In genomic region chr7:151519765-151520418, GRCh38 we compare ENCODE assay signal across 8 cellular contexts. TPM values are rescaled to one million over a fixed set of nuclear protein-coding genes. Genes with fewer than 3 reads are reported as not detected.
DNase-seq lines count a peak whose midpoint lies in the region; ATAC-seq, FAIRE-seq and TF ChIP-seq lines count a peak whose summit lies in the region.

Gene RHEB (minus strand): TSS chr7:151519895. CDS start chr7:151519511, 384 bp downstream.

- no peaks in the 10 kb centered on the region for H3K9me3 ChIP-seq in smooth muscle cell (replicated peaks; ENCODE audit: low read depth)

- TF ChIP-seq CTCF in WI38 (IDR thresholded peaks at IDR 0.05; ENCODE audit: low read depth, low read length) = no peak
- TF ChIP-seq CTCF in bronchial epithelial cell (IDR thresholded peaks at IDR 0.05; ENCODE audit: insufficient read depth, low read length, severe bottlenecking) = no peak
- TF ChIP-seq CTCF in smooth muscle cell (IDR thresholded peaks at IDR 0.05; ENCODE audit: borderline replicate concordance, insufficient read depth, poor library complexity, severe bottlenecking) = no peak

- H3F3A ChIP-seq in smooth muscle cell (ENCODE audit: low read depth) = no peaks in the 10 kb centered on the region

- H3K79me2 ChIP-seq in ACC112 (ENCODE audit: control insufficient read depth, insufficient read depth, low read length, unreplicated experiment) = peaks cover 44% of the 10 kb centered on the region
- H3K79me2 ChIP-seq in smooth muscle cell (ENCODE audit: low read depth) = peaks cover 41% of the 10 kb centered on the region

- no peaks in the 10 kb centered on the region for H3K36me3 ChIP-seq in ACC112 (ENCODE audit: insufficient read depth, low read length)
- H3K36me3 ChIP-seq in bronchial epithelial cell (ENCODE audit: control insufficient read depth, insufficient read depth, low read length) = no peaks in the 10 kb centered on the region
- H3K36me3 ChIP-seq in smooth muscle cell (ENCODE audit: low read depth) = no peaks in the 10 kb centered on the region

- WGBS in smooth muscle cell (ENCODE audit: low lambda C conversion rate) = 3% methylated on average over 48 of the region's 66 CpGs

- H3K4me2 ChIP-seq in smooth muscle cell = peak within 1 kb of the TSS; percentile 100

- H4K20me1 ChIP-seq in smooth muscle cell (ENCODE audit: low read depth) = peaks cover 40% of the 10 kb centered on the region

- H3K27ac ChIP-seq in ACC112 (ENCODE audit: low read depth, low read length) (peak within 1 kb of the TSS; percentile 93), smooth muscle cell (ENCODE audit: low read depth) (peak within 1 kb of the TSS; percentile 97)

- ATAC-seq in GM18870 (IDR thresholded peaks at IDR 0.05; ENCODE audit: unreplicated experiment) (peak; percentile 78), HG03139 (IDR thresholded peaks at IDR 0.05; ENCODE audit: unreplicated experiment) (peak; percentile 68)

- DNase-seq in NCI-H2227 (lab: John Stamatoyannopoulos, UW; ENCODE audit: unreplicated experiment) (peak; percentile 100), bronchial epithelial cell (ENCODE audit: low read depth) (peak; percentile 95), iPS-NIHi7 (ENCODE audit: extremely low spot score) (peak; percentile 96), smooth muscle cell (lab: John Stamatoyannopoulos, UW; ENCODE audit: unreplicated experiment) (peak; percentile 97)

- peak within 1 kb of the TSS; percentile 97 for H3K9ac ChIP-seq in smooth muscle cell (ENCODE audit: low read depth)

- H3K4me3 ChIP-seq in ACC112 (ENCODE audit: low read depth, low read length) = peak within 1 kb of the TSS; percentile 83
- H3K4me3 ChIP-seq in WI38 (ENCODE audit: low read depth, low read length) = peak within 1 kb of the TSS; percentile 76
- peak within 1 kb of the TSS; percentile 74 for H3K4me3 ChIP-seq in bronchial epithelial cell (ENCODE audit: low read depth, low read length)
- H3K4me3 ChIP-seq in smooth muscle cell = peak within 1 kb of the TSS; percentile 94

- H3K27me3 ChIP-seq in ACC112 (ENCODE audit: insufficient read depth, low read length) (no peaks in the 10 kb centered on the region), bronchial epithelial cell (ENCODE audit: control insufficient read depth, insufficient read depth, low read length) (no peaks in the 10 kb centered on the region), smooth muscle cell (ENCODE audit: low read depth) (no peaks in the 10 kb centered on the region)

- no peak for FAIRE-seq in bronchial epithelial cell (lab: Jason Lieb, UNC)

- H2AFZ ChIP-seq in ACC112 (ENCODE audit: low read length, unreplicated experiment) (peak within 1 kb of the TSS; percentile 78), smooth muscle cell (ENCODE audit: low read depth) (peak within 1 kb of the TSS; percentile 85)

- H3K4me1 ChIP-seq in ACC112 (ENCODE audit: control insufficient read depth, insufficient read depth, low read length, unreplicated experiment) = peaks cover 9% of the 10 kb centered on the region
- H3K4me1 ChIP-seq in smooth muscle cell (ENCODE audit: low read depth) = no peaks in the 10 kb centered on the region

RNA-seq across cellular contexts. Expression of gene RHEB, which starts in this region (rescaled TPM):
- total RNA-seq in bronchial epithelial cell (68.0 and 68.7 TPM in 2 replicates), smooth muscle cell (105 and 151 TPM in 2 replicates)
- polyA plus RNA-seq in smooth muscle cell = 115 and 118 TPM in 2 replicates

Comparison
In these comparisons a context has a peak if more than half of its experiments do, and no peak if none do; other contexts are left out.
1. Peak in every context shown above with its lines: DNase-seq, ATAC-seq, H3K4me3 ChIP-seq and H3K27ac ChIP-seq.